ENCODE assay signal across 8 cellular contexts in the genomic region with DNA sequence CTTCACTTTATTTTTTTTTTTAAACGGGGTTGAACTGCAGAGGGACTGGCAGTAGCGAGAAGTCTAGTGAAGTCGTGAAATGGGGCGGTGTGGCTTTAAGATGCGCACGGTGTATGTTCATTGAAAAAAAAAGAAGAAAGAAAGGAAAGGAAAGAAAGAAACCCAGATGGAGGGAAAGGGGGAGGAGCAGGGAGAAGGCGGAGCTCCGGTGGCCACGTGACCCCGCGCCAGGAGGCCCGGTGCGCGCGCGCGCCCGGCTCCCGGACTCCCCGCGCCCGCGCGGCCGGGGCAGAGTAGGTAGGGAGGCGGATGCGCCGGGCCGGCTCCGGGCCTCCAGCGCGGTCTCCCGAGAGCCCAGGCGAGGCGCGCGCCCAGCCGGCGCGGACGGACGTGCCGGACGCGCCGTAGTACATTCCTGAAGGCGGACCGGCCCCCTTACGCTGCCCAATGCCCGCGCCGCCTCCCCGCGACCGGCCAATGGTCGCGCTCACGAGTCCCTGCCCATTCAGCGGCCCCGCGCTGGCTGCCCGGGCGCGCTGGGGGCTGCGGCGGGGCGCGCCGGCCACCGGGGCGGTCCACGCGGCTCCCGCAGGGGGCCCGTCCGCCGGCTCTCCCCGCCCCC. TPM values are rescaled to one million over a fixed set of nuclear protein-coding genes. Genes with fewer than 3 reads are reported as not detected.
A peak's percentile ranks its signal among the peaks of the same experiment; 100 is the strongest.
DNase-seq lines count a peak whose midpoint lies in the region; ATAC-seq and TF ChIP-seq lines count a peak whose summit lies in the region.

No MANE protein-coding gene starts in this region.

- peak; percentile 44 for ATAC-seq in HG02678 (IDR thresholded peaks at IDR 0.05; ENCODE audit: unreplicated experiment)
- peak; percentile 80 to 83 for ATAC-seq in left cardiac atrium

- no peak for TF ChIP-seq CTCF in GM12875 (IDR thresholded peaks at IDR 0.05; ENCODE audit: borderline replicate concordance, insufficient read depth, low read depth, low read length)

- DNase-seq in NCI-H1436 (lab: John Stamatoyannopoulos, UW) (peak; percentile 83), T-helper 1 cell (peak; percentile 56 to 86 (median 72)), amygdala (lab: John Stamatoyannopoulos, UW) (peak; percentile 21 to 92 (median 80)), left cardiac atrium (peak; percentile 91), posterior cingulate gyrus (peak; percentile 80 to 98 (median 87)), ureter (ENCODE audit: low spot score) (peak; percentile 92)

- intact Hi-C loops in left cardiac atrium (cut with DNase I) (loop anchor here in 1 of 2 donors (10.0 kb wide), 2 partner anchors 134 to 196 kb away; a partner anchor contains a TSS), posterior cingulate gyrus (cut with DNase I) (loop anchor here (5.0 to 10.0 kb wide), 3 partner anchors 193 to 604 kb away; a partner anchor contains a TSS)

- H3K4me3 ChIP-seq in GM12875 (ENCODE audit: low read depth, low read length) = peak overlapping the region; percentile 70

RNA-seq across cellular contexts. Expression of a gene that starts 6.0 kb away (rescaled TPM):
- total RNA-seq in left cardiac atrium (1 to 10 TPM; 5.9 to 6.9 TPM), ureter (81.0 TPM)

Comparison
In these comparisons a context has a peak if more than half of its experiments do, and no peak if none do; other contexts are left out.
1. Peak in every context shown above with its lines: DNase-seq, ATAC-seq and H3K4me3 ChIP-seq.
2. RNA of a gene that starts 6.0 kb away (total RNA-seq): 81.0 TPM in ureter (single experiment); 5.9 to 6.9 TPM in left cardiac atrium; every median in the first group is over 10 times any median in the second.